ENCODE assay signal across 8 cellular contexts in genomic region chr1:23484253-23485001, GRCh38. TPM values are rescaled to one million over a fixed set of nuclear protein-coding genes. Genes with fewer than 3 reads are reported as not detected.
DNase-seq lines count a peak whose midpoint lies in the region; ATAC-seq, FAIRE-seq and TF ChIP-seq lines count a peak whose summit lies in the region.

No MANE protein-coding gene starts in this region.

- CTCF ChIA-PET in HepG2 (lab: Yijun Ruan, JAX; ENCODE audit: low intra/inter-chr PET ratio, low total read pairs) = no interaction called here

- in situ Hi-C loops in HepG2 (cut with HindIII; ENCODE audit: extremely low pct_ligation_motif_present, low pct_unique_long_range_greater_than_20kb) = no loop called here

- no peak overlapping the region; the same call in 1 of the 2 replicates for H3K27ac ChIP-seq in DND-41 (ENCODE audit: low read length)
- H3K27ac ChIP-seq in HepG2 (ENCODE audit: extremely low read length, insufficient read depth, low read length) = peak overlapping the region; percentile 30

- no TSS peak for BruUV-seq in HepG2 (replicated peaks; lab: Mats Ljungman, UMichigan)

- intact Hi-C loops in HepG2 (cut with micrococcal nuclease; ENCODE audit: unreplicated experiment) = loop anchor here (5.0 kb wide), 1 partner anchor 153 kb away; no protein-coding TSS in a partner anchor

- DNase-seq in DND-41 (peak; percentile 96), NCI-H460 (ENCODE audit: extremely low read depth, low read depth) (peak; percentile 79), dermis blood vessel endothelial cell (peak; percentile 94), HepG2 (ENCODE audit: low spot score) (peak; percentile 76)
- DNase-seq in activated CD4-positive, alpha-beta T cell treated with anti-CD3 and anti-CD28 coated beads, Interleukin-2, amount 50 U/mL, for 48 hours = peak; percentile 92
- peak; percentile 80 to 82 for DNase-seq in stimulated activated CD4-positive, alpha-beta T cell treated with anti-CD3 and anti-CD28 coated beads, Interleukin-2, amount 100 ng/mL, for 48 hours

- TF ChIP-seq EP300 in HepG2 (IDR thresholded peaks at IDR 0.05; ENCODE audit: low read depth in 2 of 2, low read length in 2 of 2) (no peak), HepG2 (CRISPR knock-in tag; IDR thresholded peaks at IDR 0.05; ENCODE audit: borderline replicate concordance) (no peak)

- H3K4me1 ChIP-seq in DND-41 (ENCODE audit: insufficient read depth, low read length) (peaks cover 15% of the 10 kb centered on the region), HepG2 (ENCODE audit: insufficient read depth, low read length) (peaks cover 63% of the 10 kb centered on the region)

- H4K20me1 ChIP-seq in DND-41 (ENCODE audit: insufficient read depth, low read length) (no peaks in the 10 kb centered on the region; the same call in 1 of the 2 replicates), HepG2 (ENCODE audit: insufficient read depth, low read length) (no peaks in the 10 kb centered on the region)

- FAIRE-seq in HepG2 (lab: Jason Lieb, UNC) = no peak

- no peaks in the 10 kb centered on the region for H3K79me2 ChIP-seq in DND-41 (ENCODE audit: insufficient read depth, low read length)
- peaks cover 36% of the 10 kb centered on the region for H3K79me2 ChIP-seq in HepG2 (ENCODE audit: insufficient read depth, low read length)

- peak overlapping the region; percentile 68 for H2AFZ ChIP-seq in DND-41 (ENCODE audit: low read depth, low read length)
- peak overlapping the region; percentile 31 for H2AFZ ChIP-seq in HepG2 (ENCODE audit: low read length)

- no peak for TF ChIP-seq POLR2A in HepG2 (IDR thresholded peaks at IDR 0.05; ENCODE audit: insufficient read depth in 1 of 2, low read depth in 2 of 2, low read length in 2 of 2)

- no peaks in the 10 kb centered on the region for H3K36me3 ChIP-seq in DND-41 (ENCODE audit: insufficient read depth, low read length)
- H3K36me3 ChIP-seq in HepG2 (replicated peaks in 1 of 2; ENCODE audit: control insufficient read depth in 1 of 2, insufficient read depth in 2 of 2, low read length in 2 of 2) = no peaks in the 10 kb centered on the region; a peak in 1 of 5 replicates

- ATAC-seq in DND-41 (ENCODE audit: insufficient read depth, low read depth) = peak; percentile 92
- peak; percentile 62 for ATAC-seq in HG02973 (IDR thresholded peaks at IDR 0.05; ENCODE audit: unreplicated experiment)
- peak; percentile 84 for ATAC-seq in HepG2
- ATAC-seq in HG02840 (IDR thresholded peaks at IDR 0.05; ENCODE audit: low FRiP score, unreplicated experiment) = no peak

- 7% methylated on average over 32 of the region's 54 CpGs for WGBS in HepG2 (ENCODE audit: low lambda C conversion rate)

- H3K9ac ChIP-seq in DND-41 (ENCODE audit: low read depth, low read length) (peak overlapping the region; percentile 50; the same call in 1 of the 2 replicates), HepG2 (ENCODE audit: insufficient read depth, low read depth, low read length) (no peak overlapping the region)

- peak overlapping the region; percentile 19 to 59; a peak in 3 of 4 replicates for H3K4me3 ChIP-seq in DND-41 (ENCODE audit: low read depth in 1 of 2, low read length in 2 of 2)
- H3K4me3 ChIP-seq in HepG2 (replicated peaks in 1 of 3; ENCODE audit: insufficient read depth in 1 of 3, low read depth in 2 of 3, low read length in 3 of 3) = peak overlapping the region; percentile 75 to 86 (median 86); a peak in 5 of 6 replicates

- H3K4me2 ChIP-seq in DND-41 (ENCODE audit: insufficient read depth, low read length) (peak overlapping the region; percentile 91), HepG2 (ENCODE audit: low read depth, low read length) (peak overlapping the region; percentile 70)

- POLR2A ChIA-PET in HepG2 (lab: Yijun Ruan, JAX) = interaction anchor here (0.5 to 3.7 kb wide), 12 partner anchors 9 to 207 kb away, joined by 3 to 24 read pairs (median 5); partner anchors contain the start of genes HNRNPR, RPL11 and TCEA3

- H3K9me3 ChIP-seq in DND-41 (ENCODE audit: insufficient read depth, low read length, severe bottlenecking) (no peaks in the 10 kb centered on the region), HepG2 (ENCODE audit: low read length) (no peaks in the 10 kb centered on the region)

- no peak for TF ChIP-seq RAD21 in HepG2 (CRISPR knock-in tag; IDR thresholded peaks at IDR 0.05)

- peaks cover 23% of the 10 kb centered on the region for H3K27me3 ChIP-seq in DND-41 (ENCODE audit: insufficient read depth, low read length, poor library complexity)
- H3K27me3 ChIP-seq in HepG2 (ENCODE audit: control insufficient read depth in 1 of 2, insufficient read depth in 2 of 2, low read length in 2 of 2) = peaks cover 0 to 1% of the 10 kb centered on the region in 2 experiments; a peak in 1 of 5 replicates

- TF ChIP-seq CTCF in DND-41 (IDR thresholded peaks at IDR 0.05; ENCODE audit: borderline replicate concordance, extremely low read depth, low read length, poor library complexity, severe bottlenecking) (no peak), HepG2 (CRISPR knock-in tag; IDR thresholded peaks at IDR 0.05) (no peak)

RNA-seq across cellular contexts. Expression of gene ASAP3, which starts 0.4 kb away (rescaled TPM):
- 6.8 and 8.3 TPM in 2 replicates for total RNA-seq in NCI-H460 (2014; rRNA removed; shearing (Covaris generic))
- polyA plus RNA-seq in NCI-H460 (2014; cell fraction: nucleus; rRNA removed) = 28.4 and 33.3 TPM in 2 replicates
- total RNA-seq in dermis blood vessel endothelial cell (15.7 and 25.5 TPM in 2 replicates), HepG2 (2016; rRNA removed; fragmentation: Illumina TruSeq; extraction: Trizol) (28.6 and 37.0 TPM in 2 replicates)
- total RNA-seq in HepG2 (2016; cell fraction: cytosol; rRNA removed; fragmentation: Illumina TruSeq; extraction: Trizol; ENCODE audit: low read depth) = 2.7 and 3.4 TPM in 2 replicates
- 22.9 and 36.7 TPM in 2 replicates for total RNA-seq in HepG2 (2016; cell fraction: insoluble cytoplasmic fraction; rRNA removed; fragmentation: Illumina TruSeq; extraction: Trizol)
- 11.2 and 12.2 TPM in 2 replicates for total RNA-seq in HepG2 (2016; cell fraction: membrane; rRNA removed; fragmentation: Illumina TruSeq; extraction: Trizol)
- 38.3 and 42.3 TPM in 2 replicates for total RNA-seq in HepG2 (2016; cell fraction: nucleus; rRNA removed; fragmentation: Illumina TruSeq; extraction: Trizol)
- polyA plus RNA-seq in HepG2 (2011; rRNA removed) = 32.6 and 39.4 TPM in 2 replicates
- polyA plus RNA-seq in HepG2 (2011; cell fraction: cytosol; rRNA removed) = 15.0 and 17.0 TPM in 2 replicates
- polyA plus RNA-seq in HepG2 (2011; cell fraction: nucleus; rRNA removed) = 159 and 182 TPM in 2 replicates
- 11.8 and 19.4 TPM in 2 replicates for polyA plus RNA-seq in HepG2 (2012)
- 1.9 and 2.7 TPM in 2 replicates for polyA plus RNA-seq in HepG2 (2016; cell fraction: cytosol; fragmentation: Illumina TruSeq; extraction: Trizol; ENCODE audit: low read depth)
- 17.8 and 23.3 TPM in 2 replicates for polyA plus RNA-seq in HepG2 (2016; cell fraction: insoluble cytoplasmic fraction; fragmentation: Illumina TruSeq; extraction: Trizol; ENCODE audit: low read depth)
- polyA plus RNA-seq in HepG2 (2016; cell fraction: membrane; fragmentation: Illumina TruSeq; extraction: Trizol; ENCODE audit: low read depth) = 5.9 and 6.1 TPM in 2 replicates
- 81.5 and 89.0 TPM in 2 replicates for polyA plus RNA-seq in HepG2 (2016; cell fraction: nucleus; fragmentation: Illumina TruSeq; extraction: Trizol; ENCODE audit: insufficient read depth, low read depth)
- 8.3 and 44.4 TPM in 2 replicates for polyA minus RNA-seq in HepG2 (2011; rRNA and poly(A)+ RNA removed; ENCODE audit: low replicate concordance)
- 11.9 and 18.9 TPM in 2 replicates for polyA minus RNA-seq in HepG2 (2011; cell fraction: cytosol; rRNA and poly(A)+ RNA removed)
- 19.4 and 24.2 TPM in 2 replicates for polyA minus RNA-seq in HepG2 (2011; cell fraction: nucleus; rRNA and poly(A)+ RNA removed)

RNA-seq across cellular contexts. Expression of gene E2F2, which starts 46.6 kb away (rescaled TPM):
- 3.4 and 3.9 TPM in 2 replicates for total RNA-seq in NCI-H460 (2014; rRNA removed; shearing (Covaris generic))
- polyA plus RNA-seq in NCI-H460 (2014; cell fraction: nucleus; rRNA removed) = 13.1 and 15.6 TPM in 2 replicates
- total RNA-seq in dermis blood vessel endothelial cell (1.9 and 4.6 TPM in 2 replicates), HepG2 (2016; rRNA removed; fragmentation: Illumina TruSeq; extraction: Trizol) (5.7 and 6.6 TPM in 2 replicates)
- 1.1 and 1.3 TPM in 2 replicates for total RNA-seq in HepG2 (2016; cell fraction: cytosol; rRNA removed; fragmentation: Illumina TruSeq; extraction: Trizol; ENCODE audit: low read depth)
- 4.9 and 6.0 TPM in 2 replicates for total RNA-seq in HepG2 (2016; cell fraction: insoluble cytoplasmic fraction; rRNA removed; fragmentation: Illumina TruSeq; extraction: Trizol)
- total RNA-seq in HepG2 (2016; cell fraction: membrane; rRNA removed; fragmentation: Illumina TruSeq; extraction: Trizol) = 2.6 TPM in 2 replicates
- 5.1 and 7.1 TPM in 2 replicates for total RNA-seq in HepG2 (2016; cell fraction: nucleus; rRNA removed; fragmentation: Illumina TruSeq; extraction: Trizol)
- polyA plus RNA-seq in HepG2 (2011; rRNA removed) = 0.50 and 0.65 TPM in 2 replicates
- polyA plus RNA-seq in HepG2 (2011; cell fraction: cytosol; rRNA removed) = 0.29 and 0.35 TPM in 2 replicates
- 1.9 TPM in 2 replicates for polyA plus RNA-seq in HepG2 (2011; cell fraction: nucleus; rRNA removed)
- 0.63 and 1.4 TPM in 2 replicates for polyA plus RNA-seq in HepG2 (2012)
- polyA plus RNA-seq in HepG2 (2016; cell fraction: cytosol; fragmentation: Illumina TruSeq; extraction: Trizol; ENCODE audit: low read depth) = 0.24 and 0.26 TPM in 2 replicates
- polyA plus RNA-seq in HepG2 (2016; cell fraction: insoluble cytoplasmic fraction; fragmentation: Illumina TruSeq; extraction: Trizol; ENCODE audit: low read depth) = 3.4 and 4.2 TPM in 2 replicates
- 0.62 and 0.69 TPM in 2 replicates for polyA plus RNA-seq in HepG2 (2016; cell fraction: membrane; fragmentation: Illumina TruSeq; extraction: Trizol; ENCODE audit: low read depth)
- polyA plus RNA-seq in HepG2 (2016; cell fraction: nucleus; fragmentation: Illumina TruSeq; extraction: Trizol; ENCODE audit: insufficient read depth, low read depth) = 12.8 and 14.2 TPM in 2 replicates
- 1.8 and 19.5 TPM in 2 replicates for polyA minus RNA-seq in HepG2 (2011; rRNA and poly(A)+ RNA removed; ENCODE audit: low replicate concordance)
- polyA minus RNA-seq in HepG2 (2011; cell fraction: cytosol; rRNA and poly(A)+ RNA removed) = 0.79 and 1.1 TPM in 2 replicates
- 0.87 and 1.3 TPM in 2 replicates for polyA minus RNA-seq in HepG2 (2011; cell fraction: nucleus; rRNA and poly(A)+ RNA removed)

RNA-seq across cellular contexts. Expression of gene TCEA3, which starts 59.9 kb away (rescaled TPM):
- 0.20 and 0.27 TPM in 2 replicates for total RNA-seq in NCI-H460 (2014; rRNA removed; shearing (Covaris generic))
- polyA plus RNA-seq in NCI-H460 (2014; cell fraction: nucleus; rRNA removed) = 0.36 and 1.2 TPM in 2 replicates
- total RNA-seq in dermis blood vessel endothelial cell (0.60 and 1.7 TPM in 2 replicates), HepG2 (2016; rRNA removed; fragmentation: Illumina TruSeq; extraction: Trizol) (81.5 and 84.6 TPM in 2 replicates)
- 62.6 and 67.5 TPM in 2 replicates for total RNA-seq in HepG2 (2016; cell fraction: cytosol; rRNA removed; fragmentation: Illumina TruSeq; extraction: Trizol; ENCODE audit: low read depth)
- 77.6 and 83.3 TPM in 2 replicates for total RNA-seq in HepG2 (2016; cell fraction: insoluble cytoplasmic fraction; rRNA removed; fragmentation: Illumina TruSeq; extraction: Trizol)
- 58.1 and 63.2 TPM in 2 replicates for total RNA-seq in HepG2 (2016; cell fraction: membrane; rRNA removed; fragmentation: Illumina TruSeq; extraction: Trizol)
- total RNA-seq in HepG2 (2016; cell fraction: nucleus; rRNA removed; fragmentation: Illumina TruSeq; extraction: Trizol) = 55.6 and 64.4 TPM in 2 replicates
- polyA plus RNA-seq in HepG2 (2011; rRNA removed) = 55.5 and 57.9 TPM in 2 replicates
- 41.6 and 53.2 TPM in 2 replicates for polyA plus RNA-seq in HepG2 (2011; cell fraction: cytosol; rRNA removed)
- polyA plus RNA-seq in HepG2 (2011; cell fraction: nucleus; rRNA removed) = 94.8 and 103 TPM in 2 replicates
- 43.1 and 68.0 TPM in 2 replicates for polyA plus RNA-seq in HepG2 (2012)
- 77.6 and 80.8 TPM in 2 replicates for polyA plus RNA-seq in HepG2 (2016; cell fraction: cytosol; fragmentation: Illumina TruSeq; extraction: Trizol; ENCODE audit: low read depth)
- 107 and 119 TPM in 2 replicates for polyA plus RNA-seq in HepG2 (2016; cell fraction: insoluble cytoplasmic fraction; fragmentation: Illumina TruSeq; extraction: Trizol; ENCODE audit: low read depth)
- 67.2 and 70.2 TPM in 2 replicates for polyA plus RNA-seq in HepG2 (2016; cell fraction: membrane; fragmentation: Illumina TruSeq; extraction: Trizol; ENCODE audit: low read depth)
- 133 and 140 TPM in 2 replicates for polyA plus RNA-seq in HepG2 (2016; cell fraction: nucleus; fragmentation: Illumina TruSeq; extraction: Trizol; ENCODE audit: insufficient read depth, low read depth)
- polyA minus RNA-seq in HepG2 (2011; rRNA and poly(A)+ RNA removed; ENCODE audit: low replicate concordance) = 2.4 and 21.3 TPM in 2 replicates
- polyA minus RNA-seq in HepG2 (2011; cell fraction: cytosol; rRNA and poly(A)+ RNA removed) = 14.4 and 14.5 TPM in 2 replicates
- polyA minus RNA-seq in HepG2 (2011; cell fraction: nucleus; rRNA and poly(A)+ RNA removed) = 28.3 and 31.7 TPM in 2 replicates

Comparison
In these comparisons a context has a peak if more than half of its experiments do, and no peak if none do; other contexts are left out.
1. RNA of gene TCEA3, which starts 59.9 kb away (total RNA-seq): 55.6 to 84.6 TPM in HepG2; 0.60 to 1.7 TPM in dermis blood vessel endothelial cell and 0.20 to 0.27 TPM in NCI-H460; every median in the first group is over 10 times any median in the second.
2. Peak in every context shown above with its lines, with median percentiles within 50 percentile points of each other: DNase-seq.